19 cellular contexts compared by ENCODE assay signal in genomic region chr14:68604361-68604730, GRCh38.
DNase-seq lines count a peak whose midpoint lies in the region; ATAC-seq, FAIRE-seq and TF ChIP-seq lines count a peak whose summit lies in the region.
"Had no signal": no experiment of that assay in that cellular context is flagged by ENCODE, and none has a peak within 500 bp of the region (broad histone marks: within the 10 kb centered on the region; RNA-seq: fewer than 3 reads in every experiment).

No MANE protein-coding gene starts in this region.

- peak overlapping the region; percentile 18 for H2BK5ac ChIP-seq in trophoblast cell (ENCODE audit: low read depth, low read length, poor library complexity)

- peak overlapping the region; percentile 12 for H3K14ac ChIP-seq in trophoblast cell (ENCODE audit: low read length)

- H3K79me2 ChIP-seq in astrocyte (ENCODE audit: insufficient read depth, low read length) (no peaks in the 10 kb centered on the region), HepG2 (ENCODE audit: insufficient read depth, low read length) (no peaks in the 10 kb centered on the region), trophoblast cell (ENCODE audit: control insufficient read depth, insufficient read depth, low read length, poor library complexity) (peaks cover 6% of the 10 kb centered on the region)

- H3K4me1 Mint-ChIP-seq in astrocyte (ENCODE audit: low read depth, unreplicated experiment): peaks cover 7% of the 10 kb centered on the region

- H3K27ac ChIP-seq in BLaER1: peak overlapping the region; percentile 19; the same call in 1 of the 2 replicates
- no peak overlapping the region for H3K27ac ChIP-seq in astrocyte (ENCODE audit: low read depth, low read length)
- no peak overlapping the region for H3K27ac ChIP-seq in HepG2 (ENCODE audit: extremely low read length, insufficient read depth, low read length)
- H3K27ac ChIP-seq in trophoblast cell (ENCODE audit: low read depth, low read length): peak overlapping the region; percentile 43
- H3K27ac ChIP-seq: 22Rv1 had no signal

- H4K91ac ChIP-seq in trophoblast cell (ENCODE audit: low read depth, low read length): peak overlapping the region; percentile 95

- H4K12ac ChIP-seq in trophoblast cell (ENCODE audit: low read depth, low read length): no peak overlapping the region

- H3K4me2 ChIP-seq in BLaER1 (no peak overlapping the region), astrocyte (ENCODE audit: low read length) (no peak overlapping the region), HepG2 (ENCODE audit: low read depth, low read length) (no peak overlapping the region), trophoblast cell (ENCODE audit: low read length) (no peak overlapping the region)

- peak overlapping the region; percentile 90 for H2BK120ac ChIP-seq in trophoblast cell (ENCODE audit: insufficient read depth, low read length, poor library complexity)

- TF ChIP-seq POLR2A in HepG2 (IDR thresholded peaks at IDR 0.05; ENCODE audit: insufficient read depth in 1 of 2, low read depth in 2 of 2, low read length in 2 of 2): no peak

- peak overlapping the region; percentile 70 for H4K8ac ChIP-seq in trophoblast cell (ENCODE audit: low read depth, low read length)

- H3K36me3 ChIP-seq in BLaER1: peaks cover 14% of the 10 kb centered on the region
- H3K36me3 ChIP-seq in astrocyte (ENCODE audit: insufficient read depth, low read length): no peaks in the 10 kb centered on the region
- H3K36me3 ChIP-seq in HepG2 (replicated peaks in 1 of 2; ENCODE audit: control insufficient read depth in 1 of 2, insufficient read depth in 2 of 2, low read length in 2 of 2): no peaks in the 10 kb centered on the region
- peaks cover 0 to 3% of the 10 kb centered on the region in 2 experiments for H3K36me3 ChIP-seq in trophoblast cell (ENCODE audit: control insufficient read depth in 1 of 2, insufficient read depth in 2 of 2, low read length in 2 of 2)

- peak overlapping the region; percentile 91 for H2BK12ac ChIP-seq in trophoblast cell (ENCODE audit: low read length)

- H3K18ac ChIP-seq in trophoblast cell (ENCODE audit: low read length): peak overlapping the region; percentile 72

- H3K36me3 Mint-ChIP-seq in astrocyte (ENCODE audit: low read depth, unreplicated experiment): peaks cover 5% of the 10 kb centered on the region
- H3K36me3 Mint-ChIP-seq: CD8-positive, alpha-beta T cell had no signal

- in situ Hi-C loops in HepG2 (cut with HindIII; ENCODE audit: extremely low pct_ligation_motif_present, low pct_unique_long_range_greater_than_20kb): no loop called here

- H4K20me1 ChIP-seq in BLaER1: no peaks in the 10 kb centered on the region
- H4K20me1 ChIP-seq in astrocyte (ENCODE audit: insufficient read depth, low read length): no peaks in the 10 kb centered on the region
- H4K20me1 ChIP-seq in HepG2 (ENCODE audit: insufficient read depth, low read length): no peaks in the 10 kb centered on the region

- no TSS peak for BruUV-seq in HepG2 (replicated peaks; lab: Mats Ljungman, UMichigan)

- peaks cover 13% of the 10 kb centered on the region for H3K9me3 Mint-ChIP-seq in astrocyte (ENCODE audit: unreplicated experiment)

- CTCF ChIA-PET in HepG2 (lab: Yijun Ruan, JAX; ENCODE audit: low intra/inter-chr PET ratio, low total read pairs): no interaction called here

- POLR2A ChIA-PET in HepG2 (lab: Yijun Ruan, JAX): interaction anchor here (0.6 kb wide), 1 partner anchor 189 kb away, joined by 4 read pairs; the partner anchor contains the start of gene ZFP36L1

- H3K4me1 ChIP-seq in BLaER1 (peaks cover 76% of the 10 kb centered on the region), astrocyte (ENCODE audit: insufficient read depth, low read length) (peaks cover 12% of the 10 kb centered on the region), HepG2 (ENCODE audit: insufficient read depth, low read length) (peaks cover 92% of the 10 kb centered on the region), trophoblast cell (ENCODE audit: control insufficient read depth in 1 of 2, insufficient read depth in 2 of 2, low read length in 2 of 2) (peaks cover 34 to 37% of the 10 kb centered on the region in 2 experiments)

- intact Hi-C loops in HepG2 (cut with micrococcal nuclease; ENCODE audit: unreplicated experiment): loop anchor here (10.0 kb wide), 1 partner anchor 350 kb away; no protein-coding TSS in a partner anchor

- FAIRE-seq in astrocyte (lab: Jason Lieb, UNC): no peak
- no peak for FAIRE-seq in HepG2 (lab: Jason Lieb, UNC)
- FAIRE-seq: D721Med had no signal

- TF ChIP-seq RAD21 in HepG2 (CRISPR knock-in tag; IDR thresholded peaks at IDR 0.05): no peak

- H3K9ac ChIP-seq in BLaER1: no peak overlapping the region
- H3K9ac ChIP-seq in astrocyte (ENCODE audit: low read length): no peak overlapping the region
- H3K9ac ChIP-seq in HepG2 (ENCODE audit: insufficient read depth, low read depth, low read length): no peak overlapping the region
- H3K9ac ChIP-seq in trophoblast cell (ENCODE audit: low read length): no peak overlapping the region

- TF ChIP-seq EP300 in HepG2 (IDR thresholded peaks at IDR 0.05; ENCODE audit: low read depth in 2 of 2, low read length in 2 of 2) (no peak), HepG2 (CRISPR knock-in tag; IDR thresholded peaks at IDR 0.05; ENCODE audit: borderline replicate concordance) (no peak)

- H2AFZ ChIP-seq in astrocyte (ENCODE audit: low read depth, low read length) (no peak overlapping the region), HepG2 (ENCODE audit: low read length) (no peak overlapping the region), trophoblast cell (ENCODE audit: insufficient read depth, low read length, poor library complexity) (peak overlapping the region; percentile 10)

- H3K27me3 Mint-ChIP-seq in astrocyte (ENCODE audit: low read depth, unreplicated experiment): no peaks in the 10 kb centered on the region
- H3K27me3 Mint-ChIP-seq: B cell had no signal

- peaks cover 38% of the 10 kb centered on the region for H3K79me1 ChIP-seq in trophoblast cell (ENCODE audit: low read length)

- 100% methylated on average over 3 of the region's 9 CpGs for WGBS in HepG2 (ENCODE audit: low lambda C conversion rate)
- WGBS in trophoblast cell (ENCODE audit: extremely low coverage, insufficient coverage, insufficient read length): no CpG with 5 or more reads among the region's 9 CpGs

- TF ChIP-seq CTCF in astrocyte (IDR thresholded peaks at IDR 0.05; ENCODE audit: insufficient read depth, low read depth, low read length) (no peak), HepG2 (CRISPR knock-in tag; IDR thresholded peaks at IDR 0.05) (no peak)

- H3K4me3 ChIP-seq in BLaER1 (no peak overlapping the region), astrocyte (ENCODE audit: insufficient read depth, low read depth, low read length) (no peak overlapping the region), HepG2 (replicated peaks in 1 of 3; ENCODE audit: insufficient read depth in 1 of 3, low read depth in 2 of 3, low read length in 3 of 3) (no peak overlapping the region), trophoblast cell (ENCODE audit: low read depth, low read length) (no peak overlapping the region)

- H3K9me3 ChIP-seq in BLaER1 (peaks cover 25% of the 10 kb centered on the region), astrocyte (ENCODE audit: insufficient read depth, low read depth, low read length) (peaks cover 2% of the 10 kb centered on the region), HepG2 (ENCODE audit: low read length) (no peaks in the 10 kb centered on the region), trophoblast cell (ENCODE audit: insufficient read depth, low read depth, low read length) (peaks cover 4% of the 10 kb centered on the region)

- no peak for ATAC-seq in HepG2
- ATAC-seq in HG03175 (IDR thresholded peaks at IDR 0.05; ENCODE audit: unreplicated experiment): no peak
- ATAC-seq: CD8-positive, alpha-beta T cell; HCT116 had no signal

- DNase-seq in astrocyte (ENCODE audit: low read depth) (no peak), HepG2 (ENCODE audit: low spot score) (no peak), trophoblast cell (no peak), NCI-H82 treated with DMSO at 0.1 percent for 48 hours (lab: John Stamatoyannopoulos, UW; ENCODE audit: unreplicated experiment) (no peak), epidermal melanocyte (ENCODE audit: insufficient read length, low spot score) (no peak), Ammon's horn (ENCODE audit: low spot score) (no peak)
- DNase-seq: CD8-positive, alpha-beta T cell; COR-L47; DMS153; DND-41; GDM1; IMR-90 had no signal

- H3K23ac ChIP-seq in trophoblast cell (ENCODE audit: low read length): no peak overlapping the region

- H3K27ac Mint-ChIP-seq in astrocyte (ENCODE audit: unreplicated experiment): no peak overlapping the region
- H3K27ac Mint-ChIP-seq: B cell; CD14-positive monocyte; CD8-positive, alpha-beta T cell had no signal

- peak overlapping the region; percentile 88 for H2AK5ac ChIP-seq in trophoblast cell (ENCODE audit: low read length)

- peak overlapping the region; percentile 77 for H3K4ac ChIP-seq in trophoblast cell (ENCODE audit: low read depth, low read length)

- peak overlapping the region; percentile 34 for H3K4me3 Mint-ChIP-seq in astrocyte (ENCODE audit: unreplicated experiment)
- H3K4me3 Mint-ChIP-seq: B cell; CD14-positive monocyte; CD8-positive, alpha-beta T cell had no signal

- H3K27me3 ChIP-seq in BLaER1: no peaks in the 10 kb centered on the region
- H3K27me3 ChIP-seq in astrocyte (ENCODE audit: insufficient read depth, low read length): no peaks in the 10 kb centered on the region
- H3K27me3 ChIP-seq in HepG2 (ENCODE audit: control insufficient read depth in 1 of 2, insufficient read depth in 2 of 2, low read length in 2 of 2): no peaks in the 10 kb centered on the region
- H3K27me3 ChIP-seq in trophoblast cell (ENCODE audit: insufficient read depth, low read length): no peaks in the 10 kb centered on the region

Comparison
In these comparisons a context has a peak if more than half of its experiments do, and no peak if none do; other contexts are left out.
1. H3K27ac ChIP-seq: peak in BLaER1 (single experiment) and trophoblast cell (single experiment); none in astrocyte (single experiment) and HepG2 (single experiment).